Comparison of ENCODE assay signal across 8 cellular contexts in the genomic region with DNA sequence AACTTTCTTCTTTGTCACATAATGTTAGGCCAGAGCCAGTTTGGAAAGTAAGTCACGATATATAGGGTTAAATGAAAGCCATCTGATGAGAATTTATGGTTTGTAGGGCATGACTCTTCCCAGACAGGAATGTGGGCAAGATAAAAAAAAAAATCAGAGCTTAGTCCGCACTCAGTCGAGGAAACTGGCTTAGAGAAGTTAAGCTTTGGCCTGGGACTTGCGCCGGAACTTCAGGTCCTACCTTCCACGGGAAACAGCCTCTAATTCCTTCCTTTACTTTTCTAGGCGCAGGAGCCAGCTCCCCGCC. TPM values are rescaled to one million over a fixed set of nuclear protein-coding genes. Genes with fewer than 3 reads are reported as not detected.
DNase-seq lines count a peak whose midpoint lies in the region; ATAC-seq and TF ChIP-seq lines count a peak whose summit lies in the region.

No MANE protein-coding gene starts in this region.

- no peaks in the 10 kb centered on the region for H3K36me3 Mint-ChIP-seq in CD14-positive monocyte
- peaks cover 17% of the 10 kb centered on the region for H3K36me3 Mint-ChIP-seq in neural progenitor cell

- peak overlapping the region; percentile 69 for H3K4me2 ChIP-seq in OCI-LY1 (ENCODE audit: low read length)
- H3K4me2 ChIP-seq in neural progenitor cell: peak overlapping the region; percentile 83

- H3K4me1 ChIP-seq in OCI-LY1 (ENCODE audit: insufficient read depth, low read length, severe bottlenecking) (peaks cover 21% of the 10 kb centered on the region), endocrine pancreas (ENCODE audit: control insufficient read depth, insufficient read depth, low read length) (peaks cover 18% of the 10 kb centered on the region), neural progenitor cell (peaks cover 14% of the 10 kb centered on the region)

- no peaks in the 10 kb centered on the region for H3K9me3 Mint-ChIP-seq in CD14-positive monocyte
- H3K9me3 Mint-ChIP-seq in neural progenitor cell: no peaks in the 10 kb centered on the region

- intact Hi-C loops in CD14-positive monocyte (cut with micrococcal nuclease): loop anchor here (5.0 to 10.0 kb wide), 2 partner anchors 206 to 262 kb away; a partner anchor contains a TSS

- peak overlapping the region; percentile 86 for H3K27ac ChIP-seq in OCI-LY1 (ENCODE audit: low read depth, low read length, poor library complexity, severe bottlenecking)
- H3K27ac ChIP-seq in neural progenitor cell: peak overlapping the region; percentile 95

- H3K79me2 ChIP-seq in OCI-LY1 (ENCODE audit: insufficient read depth, low read length) (peaks cover 59% of the 10 kb centered on the region), neural progenitor cell (ENCODE audit: low read depth) (peaks cover 90% of the 10 kb centered on the region)

- no peaks in the 10 kb centered on the region for H3K9me2 ChIP-seq in OCI-LY1 (ENCODE audit: low read depth, low read length)

- H4K20me1 ChIP-seq in OCI-LY1 (ENCODE audit: insufficient read depth, low read length): no peaks in the 10 kb centered on the region
- H4K20me1 ChIP-seq in neural progenitor cell (ENCODE audit: low read depth): peaks cover 44% of the 10 kb centered on the region

- H3K27me3 ChIP-seq in OCI-LY1 (ENCODE audit: insufficient read depth, low read length) (no peaks in the 10 kb centered on the region), endocrine pancreas (ENCODE audit: control insufficient read depth, insufficient read depth, low read length) (no peaks in the 10 kb centered on the region), neural progenitor cell (no peaks in the 10 kb centered on the region)

- TF ChIP-seq CTCF in CD14-positive monocyte (IDR thresholded peaks at IDR 0.05) (no peak), OCI-LY1 (IDR thresholded peaks at IDR 0.05; ENCODE audit: low read length) (no peak), neural progenitor cell (IDR thresholded peaks at IDR 0.05) (no peak)

- H3K4me3 Mint-ChIP-seq in CD14-positive monocyte: peak overlapping the region; percentile 86 to 93
- H3K4me3 Mint-ChIP-seq in neural progenitor cell: peak overlapping the region; percentile 95

- H3K36me3 ChIP-seq in OCI-LY1 (ENCODE audit: insufficient read depth, low read length): peaks cover 33% of the 10 kb centered on the region
- H3K36me3 ChIP-seq in endocrine pancreas (ENCODE audit: control insufficient read depth, insufficient read depth, low read length): no peaks in the 10 kb centered on the region
- no peaks in the 10 kb centered on the region for H3K36me3 ChIP-seq in neural progenitor cell

- H3K4me1 Mint-ChIP-seq in CD14-positive monocyte (peaks cover 37% of the 10 kb centered on the region), neural progenitor cell (peaks cover 26% of the 10 kb centered on the region)

- H3K4me3 ChIP-seq in OCI-LY1 (ENCODE audit: low read depth, low read length, poor library complexity, severe bottlenecking) (peak overlapping the region; percentile 81), endocrine pancreas (ENCODE audit: control insufficient read depth, insufficient read depth, low read length) (peak overlapping the region; percentile 64), neural progenitor cell (peak overlapping the region; percentile 73)

- H3K9me3 ChIP-seq in OCI-LY1 (ENCODE audit: low read length) (no peaks in the 10 kb centered on the region), endocrine pancreas (ENCODE audit: control insufficient read depth, low read length) (no peaks in the 10 kb centered on the region), neural progenitor cell (ENCODE audit: low read depth) (no peaks in the 10 kb centered on the region)

- no peaks in the 10 kb centered on the region for H3K27me3 Mint-ChIP-seq in CD14-positive monocyte (ENCODE audit: low read depth in 3 of 3)
- H3K27me3 Mint-ChIP-seq in neural progenitor cell (ENCODE audit: insufficient read depth, low read depth): no peaks in the 10 kb centered on the region

- H3K9ac ChIP-seq in OCI-LY1 (ENCODE audit: low read length): peak overlapping the region; percentile 86
- peak overlapping the region; percentile 34 for H3K9ac ChIP-seq in endocrine pancreas (ENCODE audit: control insufficient read depth, insufficient read depth, low read length)
- H3K9ac ChIP-seq in neural progenitor cell: no peak overlapping the region

- H3F3A ChIP-seq in OCI-LY1 (ENCODE audit: insufficient read depth, low read length) (no peaks in the 10 kb centered on the region), neural progenitor cell (ENCODE audit: low read depth) (peaks cover 21% of the 10 kb centered on the region)

- no peak overlapping the region for H2AFZ ChIP-seq in OCI-LY1 (ENCODE audit: low read length)
- peak overlapping the region; percentile 65 for H2AFZ ChIP-seq in neural progenitor cell (replicated peaks)

- ATAC-seq in HG03196 (IDR thresholded peaks at IDR 0.05; ENCODE audit: unreplicated experiment) (no peak), GM18870 (IDR thresholded peaks at IDR 0.05; ENCODE audit: unreplicated experiment) (no peak), esophagus mucosa (no peak)

- H3K27ac Mint-ChIP-seq in CD14-positive monocyte (peak overlapping the region; percentile 46 to 97 (median 96)), neural progenitor cell (peak overlapping the region; percentile 31)

- DNase-seq in CD14-positive monocyte (ENCODE audit: low spot score): no peak
- no peak for DNase-seq in neural progenitor cell (ENCODE audit: low spot score)
- DNase-seq in HuH-7 (ENCODE audit: low spot score): no peak

RNA-seq across cellular contexts. Expression of a gene that starts 0.5 kb away (rescaled TPM):
- polyA plus RNA-seq in CD14-positive monocyte: 1 to 10 TPM; 1.1 to 1.5 TPM
- total RNA-seq in neural progenitor cell (ENCODE audit: low replicate concordance): 22.9 and 25.7 TPM in 2 replicates
- total RNA-seq in esophagus mucosa: 6.4 TPM

RNA-seq across cellular contexts. Expression of a gene that starts 1.0 kb away (rescaled TPM):
- polyA plus RNA-seq in CD14-positive monocyte: 1 to 10 TPM; 2.1 to 2.7 TPM
- total RNA-seq in neural progenitor cell (ENCODE audit: low replicate concordance) (26.4 and 31.4 TPM in 2 replicates), esophagus mucosa (12.8 TPM)
